Comparison of ENCODE assay signal across 8 cellular contexts in the genomic region with DNA sequence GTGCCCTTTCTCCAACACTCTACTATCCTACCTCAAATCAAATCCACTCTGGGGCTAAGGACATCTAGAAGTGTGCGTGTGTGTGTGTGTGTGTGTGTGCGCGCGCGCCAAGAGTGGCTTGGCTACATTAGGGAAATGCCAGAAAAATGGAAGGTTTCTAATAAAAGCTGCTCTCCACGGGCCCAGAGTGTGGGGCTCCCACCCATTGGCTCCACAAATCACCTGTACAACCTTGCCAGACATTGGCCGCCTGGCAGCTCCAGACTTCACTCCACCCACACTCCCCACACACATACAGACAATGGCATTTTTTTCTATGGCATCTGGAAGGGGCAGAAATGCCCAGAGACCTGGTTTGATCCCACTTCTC. TPM values are rescaled to one million over a fixed set of nuclear protein-coding genes. Genes with fewer than 3 reads are reported as not detected.
DNase-seq lines count a peak whose midpoint lies in the region; ATAC-seq and TF ChIP-seq lines count a peak whose summit lies in the region.

No MANE protein-coding gene starts in this region.

- no peak for ATAC-seq in HG02571 (IDR thresholded peaks at IDR 0.05; ENCODE audit: unreplicated experiment)

- H3K36me3 Mint-ChIP-seq in neural crest cell (ENCODE audit: low read depth) = no peaks in the 10 kb centered on the region

- H3K4me3 ChIP-seq in BE2C (ENCODE audit: low read depth, low read length) (peak overlapping the region; percentile 60), MG63 (peak overlapping the region; percentile 48), duodenal mucosa (ENCODE audit: low read depth in 1 of 2, low read length in 2 of 2) (peak overlapping the region; percentile 50 to 72)

- no peak overlapping the region for H3K27ac ChIP-seq in duodenal mucosa (ENCODE audit: low read depth, low read length)

- peaks cover 20% of the 10 kb centered on the region for H3K27me3 Mint-ChIP-seq in neural crest cell (ENCODE audit: low read depth)

- DNase-seq in BE2C (no peak), MG63 (no peak), neural crest cell (ENCODE audit: low read depth, low spot score) (no peak), AG08396 (ENCODE audit: low spot score) (no peak), DMS79 (lab: John Stamatoyannopoulos, UW) (no peak), KG1 (lab: John Stamatoyannopoulos, UW) (no peak)

- H3K36me3 ChIP-seq in BE2C (no peaks in the 10 kb centered on the region), MG63 (no peaks in the 10 kb centered on the region), duodenal mucosa (ENCODE audit: control insufficient read depth in 1 of 2, insufficient read depth in 2 of 2, low read length in 2 of 2) (no peaks in the 10 kb centered on the region)

- no peak overlapping the region for H3K27ac Mint-ChIP-seq in neural crest cell (ENCODE audit: unreplicated experiment)

- no peaks in the 10 kb centered on the region for H3K27me3 ChIP-seq in BE2C
- no peaks in the 10 kb centered on the region for H3K27me3 ChIP-seq in MG63
- H3K27me3 ChIP-seq in duodenal mucosa (ENCODE audit: control insufficient read depth in 1 of 2, insufficient read depth in 2 of 2, low read length in 2 of 2) = peaks cover 0 to 9% of the 10 kb centered on the region in 2 donors

- H3K9ac ChIP-seq in duodenal mucosa (ENCODE audit: low read depth in 1 of 2, low read length in 2 of 2) = peak overlapping the region in 1 of 2 donors; percentile 55

- H3K9me3 Mint-ChIP-seq in neural crest cell = no peaks in the 10 kb centered on the region

- peak overlapping the region; percentile 81 for H3K4me3 Mint-ChIP-seq in neural crest cell

- H3K4me1 ChIP-seq in BE2C (no peaks in the 10 kb centered on the region), duodenal mucosa (ENCODE audit: control insufficient read depth in 1 of 2, insufficient read depth in 2 of 2, low read length in 2 of 2) (peaks cover 6 to 11% of the 10 kb centered on the region in 2 donors)

- H3K9me3 ChIP-seq in BE2C = no peaks in the 10 kb centered on the region
- no peaks in the 10 kb centered on the region for H3K9me3 ChIP-seq in MG63
- no peaks in the 10 kb centered on the region for H3K9me3 ChIP-seq in duodenal mucosa (ENCODE audit: control insufficient read depth in 1 of 2, low read length in 2 of 2)

- peaks cover 10% of the 10 kb centered on the region for H3K4me1 Mint-ChIP-seq in neural crest cell

- no peak for TF ChIP-seq CTCF in BE2C (IDR thresholded peaks at IDR 0.05; ENCODE audit: low read depth, low read length)
- TF ChIP-seq CTCF in neural crest cell (conservative IDR thresholded peaks at IDR 0.05) = no peak

RNA-seq across cellular contexts. Expression of gene PHOSPHO1, which starts 30.3 kb away (rescaled TPM):
- 0.83 TPM for polyA plus RNA-seq in BE2C (2012; ENCODE audit: insufficient read depth, insufficient read length, low read depth)
- total RNA-seq in MG63 (2014; rRNA removed; shearing (Covaris generic); ENCODE audit: low replicate concordance) = not detected in 2 replicates
- not detected in 2 replicates for total RNA-seq in neural crest cell

RNA-seq across cellular contexts. Expression of gene ABI3, which starts 50.4 kb away (rescaled TPM):
- 0.68 TPM for polyA plus RNA-seq in BE2C (2012; ENCODE audit: insufficient read depth, insufficient read length, low read depth)
- not detected in 2 replicates for total RNA-seq in MG63 (2014; rRNA removed; shearing (Covaris generic); ENCODE audit: low replicate concordance)
- total RNA-seq in neural crest cell = 0.64 and 1.0 TPM in 2 replicates

RNA-seq across cellular contexts. Expression of gene GNGT2, which starts 50.5 kb away (rescaled TPM):
- not detected for polyA plus RNA-seq in BE2C (2012; ENCODE audit: insufficient read depth, insufficient read length, low read depth)
- total RNA-seq in MG63 (2014; rRNA removed; shearing (Covaris generic); ENCODE audit: low replicate concordance) = not detected in 2 replicates
- total RNA-seq in neural crest cell = not detected in 2 replicates
